In the genomic region with DNA sequence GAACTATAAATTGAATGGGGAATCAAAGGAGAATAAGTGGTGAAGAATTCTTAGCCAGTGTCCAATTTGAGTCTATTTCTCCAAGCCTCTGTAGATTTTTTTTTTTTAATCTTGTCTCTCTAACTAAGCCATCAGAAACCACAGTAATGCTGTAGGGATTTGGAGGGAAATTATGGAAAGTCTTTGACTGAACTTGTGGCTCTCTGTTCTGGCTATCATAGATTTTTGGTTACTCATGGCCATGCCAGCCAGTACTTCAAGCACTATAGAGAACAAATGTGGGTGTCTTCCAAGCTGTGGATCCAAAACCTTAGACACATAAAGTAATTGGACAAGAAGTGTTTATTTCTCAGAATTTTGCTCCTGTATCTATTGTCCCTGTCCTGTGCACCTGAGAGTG, we compare ENCODE assay signal across 15 cellular contexts.
"Had no signal": no experiment of that assay in that cellular context is flagged by ENCODE, and none has a peak within 500 bp of the region (broad histone marks: within the 10 kb centered on the region; RNA-seq: fewer than 3 reads in every experiment).

No MANE protein-coding gene starts in this region.

- H3K36me3 ChIP-seq: gastrocnemius medialis, left ventricle myocardium inferior, lower lobe of right lung, right lobe of liver, stomach had no signal

- DNase-seq: effector CD4-positive, alpha-beta T cell; gastrocnemius medialis; kidney; left cardiac atrium; left ventricle myocardium inferior; lower lobe of right lung; occipital lobe; psoas muscle; retina; right lobe of liver; stimulated activated naive CD4-positive, alpha-beta T cell; stomach; trophoblast cell had no signal

- H3K9me3 ChIP-seq: gastrocnemius medialis, left ventricle myocardium inferior, lower lobe of right lung, psoas muscle, right lobe of liver, stomach had no signal

- ATAC-seq: gastrocnemius medialis, left cardiac atrium, lower lobe of right lung, psoas muscle, right lobe of liver had no signal

- H3K4me3 ChIP-seq: coronary artery, gastrocnemius medialis, left ventricle myocardium inferior, lower lobe of right lung, psoas muscle, right lobe of liver, skin epidermis, stomach had no signal

- H3K27me3 ChIP-seq: gastrocnemius medialis, right lobe of liver, stomach had no signal
